29 cellular contexts compared by ENCODE assay signal in genomic region chr12:29346764-29347421, GRCh38. TPM values are rescaled to one million over a fixed set of nuclear protein-coding genes. Genes with fewer than 3 reads are reported as not detected.
DNase-seq lines count a peak whose midpoint lies in the region; ATAC-seq, FAIRE-seq and TF ChIP-seq lines count a peak whose summit lies in the region.
"Had no signal": no experiment of that assay in that cellular context is flagged by ENCODE, and none has a peak within 500 bp of the region (broad histone marks: within the 10 kb centered on the region; RNA-seq: fewer than 3 reads in every experiment).

No MANE protein-coding gene starts in this region.

- BruUV-seq in HepG2 (replicated peaks; lab: Mats Ljungman, UMichigan) = no TSS peak

- H3K36me3 Mint-ChIP-seq in activated naive CD8-positive, alpha-beta T cell treated with anti-CD3 and anti-CD28 coated beads, Interleukin-2, amount 50 U/mL, for 24 hours (ENCODE audit: low read depth) = peaks cover 31% of the 10 kb centered on the region

- H3K9me3 Mint-ChIP-seq in activated naive CD8-positive, alpha-beta T cell treated with anti-CD3 and anti-CD28 coated beads, Interleukin-2, amount 50 U/mL, for 24 hours = no peaks in the 10 kb centered on the region
- H3K9me3 Mint-ChIP-seq: activated T-cell treated with anti-CD3 and anti-CD28 coated beads, Interleukin-2, amount 50 U/mL, for 4 hours; nephron had no signal

- CTCF ChIA-PET in HepG2 (lab: Yijun Ruan, JAX; ENCODE audit: low intra/inter-chr PET ratio, low total read pairs) = no interaction called here

- H3K27ac ChIP-seq in HepG2 (ENCODE audit: extremely low read length, insufficient read depth, low read length) (no peak overlapping the region), right lobe of liver (no peak overlapping the region), prostate gland (no peak overlapping the region)
- H3K27ac ChIP-seq: BLaER1 treated with 17β-estradiol and CSF1 and Interleukin-3, amounts not matched to agents 10 nM and 100 nM; lower lobe of right lung; right atrium auricular region; SJCRH30; testis had no signal

- H3K79me2 ChIP-seq in HepG2 (ENCODE audit: insufficient read depth, low read length) = no peaks in the 10 kb centered on the region

- H3K36me3 ChIP-seq in HepG2 (replicated peaks in 1 of 2; ENCODE audit: control insufficient read depth in 1 of 2, insufficient read depth in 2 of 2, low read length in 2 of 2) (peaks cover 4 to 17% of the 10 kb centered on the region in 2 experiments; a peak in 4 of 5 replicates), right lobe of liver (peaks cover 0 to 8% (median 0%) of the 10 kb centered on the region in 4 donors), prostate gland (peaks cover 0 to 2% of the 10 kb centered on the region in 2 donors)

- ATAC-seq in HepG2 (no peak), right lobe of liver (no peak)
- ATAC-seq in activated naive CD8-positive, alpha-beta T cell treated with anti-CD3 and anti-CD28 coated beads, Interleukin-2, amount 50 U/mL, for 24 hours = peak; percentile 98
- ATAC-seq: K562, lower lobe of right lung had no signal

- no peak overlapping the region for H3K4me2 ChIP-seq in HepG2 (ENCODE audit: low read depth, low read length)
- H3K4me2 ChIP-seq: BLaER1 treated with 17β-estradiol and CSF1 and Interleukin-3, amounts not matched to agents 10 nM and 100 nM had no signal

- peak overlapping the region; percentile 78 for H3K27ac Mint-ChIP-seq in activated naive CD8-positive, alpha-beta T cell treated with anti-CD3 and anti-CD28 coated beads, Interleukin-2, amount 50 U/mL, for 24 hours

- no peak for FAIRE-seq in HepG2 (lab: Jason Lieb, UNC)
- FAIRE-seq: GM19239, K562, kidney had no signal

- no peak overlapping the region for H2AFZ ChIP-seq in HepG2 (ENCODE audit: low read length)

- TF ChIP-seq EP300 in HepG2 (IDR thresholded peaks at IDR 0.05; ENCODE audit: low read depth in 2 of 2, low read length in 2 of 2) (no peak), HepG2 (CRISPR knock-in tag; IDR thresholded peaks at IDR 0.05; ENCODE audit: borderline replicate concordance) (no peak)

- POLR2A ChIA-PET in HepG2 (lab: Yijun Ruan, JAX) = no interaction called here

- TF ChIP-seq POLR2A in HepG2 (IDR thresholded peaks at IDR 0.05; ENCODE audit: insufficient read depth in 1 of 2, low read depth in 2 of 2, low read length in 2 of 2) (no peak), right lobe of liver (IDR thresholded peaks at IDR 0.05) (no peak), prostate gland (IDR thresholded peaks at IDR 0.05) (no peak)

- H3K27me3 Mint-ChIP-seq in activated naive CD8-positive, alpha-beta T cell treated with anti-CD3 and anti-CD28 coated beads, Interleukin-2, amount 50 U/mL, for 24 hours = no peaks in the 10 kb centered on the region

- in situ Hi-C loops in HepG2 (cut with HindIII; ENCODE audit: extremely low pct_ligation_motif_present, low pct_unique_long_range_greater_than_20kb) = no loop called here

- H3K4me3 Mint-ChIP-seq in activated naive CD8-positive, alpha-beta T cell treated with anti-CD3 and anti-CD28 coated beads, Interleukin-2, amount 50 U/mL, for 24 hours = no peak overlapping the region
- H3K4me3 Mint-ChIP-seq: activated T-cell treated with anti-CD3 and anti-CD28 coated beads, Interleukin-2, amount 50 U/mL, for 4 hours; nephron had no signal

- intact Hi-C loops in HepG2 (cut with micrococcal nuclease; ENCODE audit: unreplicated experiment) (no loop called here), right lobe of liver (cut with DNase I) (no loop called here), prostate gland (cut with DNase I) (no loop called here)

- H3K9ac ChIP-seq in HepG2 (ENCODE audit: insufficient read depth, low read depth, low read length) = no peak overlapping the region
- H3K9ac ChIP-seq: BLaER1 treated with 17β-estradiol and CSF1 and Interleukin-3, amounts not matched to agents 10 nM and 100 nM had no signal

- H3K4me3 ChIP-seq in HepG2 (replicated peaks in 1 of 3; ENCODE audit: insufficient read depth in 1 of 3, low read depth in 2 of 3, low read length in 3 of 3) (no peak overlapping the region), right lobe of liver (no peak overlapping the region), prostate gland (no peak overlapping the region)
- H3K4me3 ChIP-seq: BLaER1 treated with 17β-estradiol and CSF1 and Interleukin-3, amounts not matched to agents 10 nM and 100 nM; HAP-1; K562; lower lobe of right lung; MG63; right atrium auricular region; SJCRH30; testis had no signal

- H3K27me3 ChIP-seq in HepG2 (ENCODE audit: control insufficient read depth in 1 of 2, insufficient read depth in 2 of 2, low read length in 2 of 2) (no peaks in the 10 kb centered on the region), right lobe of liver (no peaks in the 10 kb centered on the region), prostate gland (replicated peaks; ENCODE audit: insufficient read depth) (no peaks in the 10 kb centered on the region)
- H3K27me3 ChIP-seq: BLaER1 treated with 17β-estradiol and CSF1 and Interleukin-3, amounts not matched to agents 10 nM and 100 nM; MG63; right atrium auricular region; SJCRH30; testis had no signal

- H3K4me1 ChIP-seq in HepG2 (ENCODE audit: insufficient read depth, low read length) = no peaks in the 10 kb centered on the region
- H3K4me1 ChIP-seq in right lobe of liver = peaks cover 0 to 22% (median 4%) of the 10 kb centered on the region in 4 donors
- no peaks in the 10 kb centered on the region for H3K4me1 ChIP-seq in prostate gland (replicated peaks)
- H3K4me1 ChIP-seq: BLaER1 treated with 17β-estradiol and CSF1 and Interleukin-3, amounts not matched to agents 10 nM and 100 nM; Caco-2; HAP-1; lower lobe of right lung; right atrium auricular region; testis had no signal

- WGBS in HepG2 (ENCODE audit: low lambda C conversion rate) = 98% methylated on average over 3 of the region's 3 CpGs
- WGBS in right lobe of liver (ENCODE audit: insufficient coverage, low coverage, low lambda C conversion rate, missing lambda C conversion rate) = 93% methylated on average over 3 of the region's 3 CpGs
- 96% methylated on average over 3 of the region's 3 CpGs for WGBS in prostate gland

- DNase-seq in HepG2 (ENCODE audit: low spot score) (no peak), right lobe of liver (no peak), kidney tubule cell (ENCODE audit: low spot score) (peak; percentile 24), NCI-H2107 (lab: John Stamatoyannopoulos, UW) (no peak), dermis blood vessel endothelial cell (no peak), prostate gland (ENCODE audit: low spot score) (no peak), medulla oblongata (ENCODE audit: extremely low spot score) (no peak)
- no peak for DNase-seq in activated naive CD8-positive, alpha-beta T cell treated with anti-CD3 and anti-CD28 coated beads, Interleukin-2, amount 50 U/mL, for 24 hours
- DNase-seq: activated CD4-positive, CD25-positive, alpha-beta regulatory T cell treated with anti-CD3 and anti-CD28 coated beads, Interleukin-2, amount 50 U/mL, for 72 hours; activated naive CD4-positive, alpha-beta T cell treated with anti-CD3 and anti-CD28 coated beads, Interleukin-2, amount 50 U/mL, for 16 hours; activated T-cell treated with anti-CD3 and anti-CD28 coated beads, Interleukin-2, amount 50 U/mL, for 4 hours; Caco-2; DND-41; kidney; lower lobe of right lung; MG63; NCI-H1417 treated with DMSO at 0.1 percent for 48 hours; NCI-H2081; NCI-H226; NCI-H748 treated with DMSO at 0.1 percent for 48 hours; SJCRH30; stimulated activated CD4-positive, alpha-beta T cell treated with anti-CD3 and anti-CD28 coated beads, Interleukin-2, amount 100 ng/mL, for 48 hours; testis had no signal

- TF ChIP-seq CTCF in HepG2 (CRISPR knock-in tag; IDR thresholded peaks at IDR 0.05) = no peak
- TF ChIP-seq CTCF in right lobe of liver (IDR thresholded peaks at IDR 0.05) = no peak
- no peak for TF ChIP-seq CTCF in prostate gland (IDR thresholded peaks at IDR 0.05)

- H3K9me3 ChIP-seq in HepG2 (ENCODE audit: low read length) (no peaks in the 10 kb centered on the region), right lobe of liver (no peaks in the 10 kb centered on the region), prostate gland (no peaks in the 10 kb centered on the region)
- H3K9me3 ChIP-seq: BLaER1 treated with 17β-estradiol and CSF1 and Interleukin-3, amounts not matched to agents 10 nM and 100 nM; Caco-2; HAP-1; lower lobe of right lung; MG63; right atrium auricular region; SJCRH30; testis had no signal

- H3K4me1 Mint-ChIP-seq in activated naive CD8-positive, alpha-beta T cell treated with anti-CD3 and anti-CD28 coated beads, Interleukin-2, amount 50 U/mL, for 24 hours = peaks cover 13% of the 10 kb centered on the region
- H3K4me1 Mint-ChIP-seq: nephron had no signal

- no peak for TF ChIP-seq RAD21 in HepG2 (CRISPR knock-in tag; IDR thresholded peaks at IDR 0.05)

- no peaks in the 10 kb centered on the region for H4K20me1 ChIP-seq in HepG2 (ENCODE audit: insufficient read depth, low read length)
- H4K20me1 ChIP-seq: BLaER1 treated with 17β-estradiol and CSF1 and Interleukin-3, amounts not matched to agents 10 nM and 100 nM had no signal

TF ChIP-seq in HepG2, 621 proteins besides CTCF, POLR2A, EP300 and RAD21 (continues in another document):
- no peak for TF ChIP-seq MEIS1 (CRISPR knock-in tag; IDR thresholded peaks at IDR 0.05; ENCODE audit: borderline replicate concordance)

RNA-seq across cellular contexts. Expression of gene ERGIC2, which starts 34.1 kb away (rescaled TPM):
- total RNA-seq in HepG2 (2016; rRNA removed; fragmentation: Illumina TruSeq; extraction: Trizol) (70.7 and 73.5 TPM in 2 replicates), right lobe of liver (10 to 100 TPM; 27.8 to 54.1 (median 38.6) TPM), dermis blood vessel endothelial cell (48.5 and 58.4 TPM in 2 replicates), prostate gland (10 to 100 TPM; 27.9 to 56.8 TPM)
- 23.3 and 24.8 TPM in 2 replicates for total RNA-seq in HepG2 (2016; cell fraction: cytosol; rRNA removed; fragmentation: Illumina TruSeq; extraction: Trizol; ENCODE audit: low read depth)
- 71.8 and 82.3 TPM in 2 replicates for total RNA-seq in HepG2 (2016; cell fraction: insoluble cytoplasmic fraction; rRNA removed; fragmentation: Illumina TruSeq; extraction: Trizol)
- total RNA-seq in HepG2 (2016; cell fraction: membrane; rRNA removed; fragmentation: Illumina TruSeq; extraction: Trizol) = 48.8 and 50.7 TPM in 2 replicates
- total RNA-seq in HepG2 (2016; cell fraction: nucleus; rRNA removed; fragmentation: Illumina TruSeq; extraction: Trizol) = 69.6 and 71.8 TPM in 2 replicates
- 23.6 and 32.6 TPM in 2 replicates for polyA plus RNA-seq in HepG2 (2011; rRNA removed)
- 13.5 and 35.1 TPM in 2 replicates for polyA plus RNA-seq in HepG2 (2011; cell fraction: cytosol; rRNA removed)
- 6.4 and 8.1 TPM in 2 replicates for polyA plus RNA-seq in HepG2 (2011; cell fraction: nucleus; rRNA removed)
- 42.3 and 62.7 TPM in 2 replicates for polyA plus RNA-seq in HepG2 (2012)
- 21.8 and 24.7 TPM in 2 replicates for polyA plus RNA-seq in HepG2 (2016; cell fraction: cytosol; fragmentation: Illumina TruSeq; extraction: Trizol; ENCODE audit: low read depth)
- 64.7 and 68.9 TPM in 2 replicates for polyA plus RNA-seq in HepG2 (2016; cell fraction: insoluble cytoplasmic fraction; fragmentation: Illumina TruSeq; extraction: Trizol; ENCODE audit: low read depth)
- 36.0 and 38.8 TPM in 2 replicates for polyA plus RNA-seq in HepG2 (2016; cell fraction: membrane; fragmentation: Illumina TruSeq; extraction: Trizol; ENCODE audit: low read depth)
- 94.5 and 96.3 TPM in 2 replicates for polyA plus RNA-seq in HepG2 (2016; cell fraction: nucleus; fragmentation: Illumina TruSeq; extraction: Trizol; ENCODE audit: insufficient read depth, low read depth)
- 10.4 and 16.5 TPM in 2 replicates for polyA minus RNA-seq in HepG2 (2011; rRNA and poly(A)+ RNA removed; ENCODE audit: low replicate concordance)
- polyA minus RNA-seq in HepG2 (2011; cell fraction: cytosol; rRNA and poly(A)+ RNA removed) = 14.5 and 18.5 TPM in 2 replicates
- 45.0 and 45.2 TPM in 2 replicates for polyA minus RNA-seq in HepG2 (2011; cell fraction: nucleus; rRNA and poly(A)+ RNA removed)
